15 cellular contexts compared by ENCODE assay signal in the genomic region with DNA sequence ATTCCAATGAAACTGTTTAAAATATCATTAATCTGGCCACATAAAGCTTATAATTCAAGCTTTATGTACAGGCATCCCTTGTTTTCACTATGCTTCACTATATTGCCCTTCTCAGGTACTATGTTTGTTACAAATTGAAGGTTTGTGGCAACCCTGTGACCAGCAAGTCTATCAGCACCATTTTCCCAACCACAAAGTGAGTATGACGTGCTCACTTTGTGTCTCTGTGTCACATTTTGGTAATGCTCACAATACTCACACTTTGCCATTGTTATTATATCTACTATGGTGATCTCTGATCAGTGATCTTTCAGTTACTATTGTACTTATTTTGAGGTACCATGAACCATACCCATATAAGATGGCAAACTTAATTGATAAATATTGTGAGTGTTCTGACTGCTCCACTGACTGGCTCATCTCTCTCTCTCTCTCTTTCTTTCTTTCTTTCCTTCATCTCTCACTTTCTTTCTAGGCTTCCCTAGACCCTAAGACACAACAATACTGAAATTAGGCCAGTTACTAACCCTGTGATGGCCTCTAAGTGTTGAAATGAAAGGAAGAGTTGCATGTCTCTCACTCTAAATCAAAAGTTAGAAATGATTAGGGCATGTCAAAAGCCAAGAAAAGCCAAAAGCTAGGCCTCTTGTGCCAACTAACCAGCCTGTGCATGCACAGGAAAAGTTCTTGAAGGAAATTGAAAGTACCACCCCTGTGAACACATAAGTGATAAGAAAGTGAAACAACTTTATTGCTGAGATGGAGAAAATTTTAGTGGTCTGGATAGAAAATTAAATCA.
A peak's percentile ranks its signal among the peaks of the same experiment; 100 is the strongest.
DNase-seq lines count a peak whose midpoint lies in the region; ATAC-seq, FAIRE-seq and TF ChIP-seq lines count a peak whose summit lies in the region.
"Had no signal": no experiment of that assay in that cellular context is flagged by ENCODE, and none has a peak within 500 bp of the region (broad histone marks: within the 10 kb centered on the region; RNA-seq: fewer than 3 reads in every experiment).

No MANE protein-coding gene starts in this region.

- H3K4me1 Mint-ChIP-seq in CD4-positive, alpha-beta T cell (ENCODE audit: low read depth): peaks cover 82% of the 10 kb centered on the region
- H3K4me1 Mint-ChIP-seq in activated B cell treated with CpG ODN at 0.5 μM for 24 hours: peaks cover 71% of the 10 kb centered on the region

- H3K4me3 ChIP-seq in mucosa of rectum (ENCODE audit: low read length in 2 of 2) (no peak overlapping the region), right atrium auricular region (no peak overlapping the region), upper lobe of right lung (no peak overlapping the region)
- H3K4me3 ChIP-seq: cardiac muscle cell, hepatocyte had no signal

- FAIRE-seq in GM19239 (lab: Jason Lieb, UNC): peak; percentile 28
- FAIRE-seq: D721Med had no signal

- no peak overlapping the region for H3K9ac ChIP-seq in mucosa of rectum (ENCODE audit: low read depth in 1 of 2, low read length in 2 of 2)

- peak overlapping the region; percentile 5 for H3K4me3 Mint-ChIP-seq in CD4-positive, alpha-beta T cell
- peak overlapping the region; percentile 25 for H3K4me3 Mint-ChIP-seq in activated B cell treated with CpG ODN at 0.5 μM for 24 hours

- peak; percentile 43 for ATAC-seq in CD4-positive, alpha-beta T cell (ENCODE audit: poor library complexity)
- no peak for ATAC-seq in activated B cell treated with CpG ODN at 0.5 μM for 24 hours (ENCODE audit: low read depth)
- ATAC-seq in upper lobe of right lung: no peak
- ATAC-seq in HG03442 (IDR thresholded peaks at IDR 0.05; ENCODE audit: unreplicated experiment): no peak

- intact Hi-C loops in CD4-positive, alpha-beta T cell (cut with DNase I, micrococcal nuclease): loop anchor here in 1 of 2 experiments (1.0 to 10.0 kb wide), 3 partner anchors 27 to 75 kb away; no protein-coding TSS in a partner anchor
- intact Hi-C loops in activated B cell treated with CpG ODN at 0.5 μM for 24 hours (cut with micrococcal nuclease): no loop called here
- intact Hi-C loops in upper lobe of right lung (cut with DNase I): no loop called here

- H3K27me3 ChIP-seq in CD4-positive, alpha-beta T cell (ENCODE audit: control insufficient read depth, insufficient read depth, low read length): no peaks in the 10 kb centered on the region
- H3K27me3 ChIP-seq in mucosa of rectum (ENCODE audit: control insufficient read depth in 2 of 2, insufficient read depth in 2 of 2, low read length in 2 of 2): no peaks in the 10 kb centered on the region
- no peaks in the 10 kb centered on the region for H3K27me3 ChIP-seq in right atrium auricular region
- no peaks in the 10 kb centered on the region for H3K27me3 ChIP-seq in upper lobe of right lung
- H3K27me3 ChIP-seq: cardiac muscle cell, hepatocyte had no signal

- no peak overlapping the region for H3K27ac ChIP-seq in CD4-positive, alpha-beta T cell (ENCODE audit: low read depth, low read length)
- H3K27ac ChIP-seq in mucosa of rectum (ENCODE audit: low read depth in 2 of 2, low read length in 2 of 2) (peak overlapping the region; percentile 35 to 68), right atrium auricular region (no peak overlapping the region), upper lobe of right lung (no peak overlapping the region)
- H3K27ac ChIP-seq: cardiac muscle cell, hepatocyte had no signal

- no peak for DNase-seq in CD4-positive, alpha-beta T cell
- no peak for DNase-seq in GM19239 (ENCODE audit: insufficient read length, low spot score)
- no peak for DNase-seq in activated B cell treated with CpG ODN at 0.5 μM for 24 hours
- no peak for DNase-seq in right atrium auricular region (ENCODE audit: low spot score)
- DNase-seq in upper lobe of right lung: no peak
- DNase-seq in NCI-H1417 (lab: John Stamatoyannopoulos, UW): no peak
- DNase-seq: KG1, NCI-H2029 treated with DMSO at 0.1 percent for 48 hours, posterior cingulate gyrus, substantia nigra had no signal

- H3K9me3 Mint-ChIP-seq in CD4-positive, alpha-beta T cell: peaks cover 2% of the 10 kb centered on the region
- no peaks in the 10 kb centered on the region for H3K9me3 Mint-ChIP-seq in activated B cell treated with CpG ODN at 0.5 μM for 24 hours

- POLR2A ChIA-PET in CD4-positive, alpha-beta T cell (lab: Charles Lee): interaction anchor here (0.9 to 1.9 kb wide), 14 partner anchors 14 to 263 kb away, joined by 3 to 11 read pairs (median 4); no protein-coding TSS in a partner anchor
- POLR2A ChIA-PET in activated B cell treated with CpG ODN at 0.5 μM for 24 hours (lab: Charles Lee): interaction anchor here (1.2 to 1.8 kb wide), 3 partner anchors 9 to 23 kb away, joined by 4 to 5 read pairs (median 4); no protein-coding TSS in a partner anchor

- no peaks in the 10 kb centered on the region for H3K9me3 ChIP-seq in CD4-positive, alpha-beta T cell (ENCODE audit: control insufficient read depth, low read length)
- H3K9me3 ChIP-seq in mucosa of rectum (ENCODE audit: control insufficient read depth in 2 of 2, low read length in 2 of 2) (no peaks in the 10 kb centered on the region), right atrium auricular region (no peaks in the 10 kb centered on the region), upper lobe of right lung (no peaks in the 10 kb centered on the region)

- H3K27me3 Mint-ChIP-seq in CD4-positive, alpha-beta T cell: no peaks in the 10 kb centered on the region
- no peaks in the 10 kb centered on the region for H3K27me3 Mint-ChIP-seq in activated B cell treated with CpG ODN at 0.5 μM for 24 hours

- CTCF ChIA-PET in CD4-positive, alpha-beta T cell (lab: Charles Lee): interaction anchor here (1.0 to 1.2 kb wide), 3 partner anchors 19 to 74 kb away, joined by 3 read pairs; no protein-coding TSS in a partner anchor
- CTCF ChIA-PET in activated B cell treated with CpG ODN at 0.5 μM for 24 hours (lab: Charles Lee): interaction anchor here (1.0 to 1.4 kb wide), 2 partner anchors 15 to 95 kb away, joined by 3 read pairs; no protein-coding TSS in a partner anchor

- H3K27ac Mint-ChIP-seq in CD4-positive, alpha-beta T cell: peak overlapping the region; percentile 83
- peak overlapping the region; percentile 78 for H3K27ac Mint-ChIP-seq in activated B cell treated with CpG ODN at 0.5 μM for 24 hours

- H3K36me3 Mint-ChIP-seq in CD4-positive, alpha-beta T cell (ENCODE audit: low read depth): no peaks in the 10 kb centered on the region
- no peaks in the 10 kb centered on the region for H3K36me3 Mint-ChIP-seq in activated B cell treated with CpG ODN at 0.5 μM for 24 hours (ENCODE audit: low read depth)

- peaks cover 15 to 21% of the 10 kb centered on the region in 2 donors for H3K4me1 ChIP-seq in mucosa of rectum (ENCODE audit: control insufficient read depth in 2 of 2, insufficient read depth in 2 of 2, low read length in 2 of 2)
- H3K4me1 ChIP-seq in right atrium auricular region: no peaks in the 10 kb centered on the region
- no peaks in the 10 kb centered on the region for H3K4me1 ChIP-seq in upper lobe of right lung

- no peak for TF ChIP-seq CTCF in CD4-positive, alpha-beta T cell (IDR thresholded peaks at IDR 0.05)
- TF ChIP-seq CTCF in activated B cell treated with CpG ODN at 0.5 μM for 24 hours (IDR thresholded peaks at IDR 0.05) (no peak), right atrium auricular region (IDR thresholded peaks at IDR 0.05) (no peak), upper lobe of right lung (IDR thresholded peaks at IDR 0.05) (no peak)

- H3K36me3 ChIP-seq in mucosa of rectum (ENCODE audit: control insufficient read depth in 2 of 2, insufficient read depth in 2 of 2, low read length in 2 of 2) (no peaks in the 10 kb centered on the region), right atrium auricular region (no peaks in the 10 kb centered on the region), upper lobe of right lung (no peaks in the 10 kb centered on the region)
- H3K36me3 ChIP-seq: cardiac muscle cell had no signal

Comparison
In these comparisons a context has a peak if more than half of its experiments do, and no peak if none do; other contexts are left out.
1. H3K27ac ChIP-seq: peak in mucosa of rectum (2 of 2); none in CD4-positive, alpha-beta T cell (single experiment), right atrium auricular region (0 of 2) and upper lobe of right lung (single experiment).